Comparison of ENCODE assay signal across 8 cellular contexts in genomic region chr3:185976977-185977678, GRCh38. TPM values are rescaled to one million over a fixed set of nuclear protein-coding genes. Genes with fewer than 3 reads are reported as not detected.
A peak's percentile ranks its signal among the peaks of the same experiment; 100 is the strongest.
DNase-seq lines count a peak whose midpoint lies in the region; ATAC-seq, FAIRE-seq and TF ChIP-seq lines count a peak whose summit lies in the region.

No MANE protein-coding gene starts in this region.

- H3K9ac ChIP-seq in H1 (replicated peaks in 1 of 4; ENCODE audit: extremely low read depth in 1 of 4, low read depth in 3 of 4, low read length in 3 of 4) = no peak overlapping the region

- H3K27me3 Mint-ChIP-seq in CD4-positive, alpha-beta T cell = no peaks in the 10 kb centered on the region
- H3K27me3 Mint-ChIP-seq in activated CD8-positive, alpha-beta memory T cell treated with anti-CD3 and anti-CD28 coated beads, Interleukin-2, amount 10 ng/mL, durations not matched to agents 7 days and 5 days = peaks cover 35% of the 10 kb centered on the region

- H2AFZ ChIP-seq in H1 (ENCODE audit: low read length) = no peak overlapping the region

- H3K18ac ChIP-seq in H1 (ENCODE audit: extremely low read depth, low read length) = no peak overlapping the region

- CTCF ChIA-PET in CD4-positive, alpha-beta T cell (lab: Charles Lee) = interaction anchor here (0.5 to 3.7 kb wide), 6 partner anchors 9 to 640 kb away, joined by 3 to 16 read pairs (median 6); no protein-coding TSS in a partner anchor
- CTCF ChIA-PET in activated CD8-positive, alpha-beta memory T cell treated with anti-CD3 and anti-CD28 coated beads, Interleukin-2, amount 10 ng/mL, durations not matched to agents 7 days and 5 days (lab: Charles Lee) = interaction anchor here (0.9 to 4.3 kb wide), 21 partner anchors 9 to 845 kb away, joined by 3 to 38 read pairs (median 4); no protein-coding TSS in a partner anchor
- CTCF ChIA-PET in H1 (lab: Charles Lee; ENCODE audit: partially characterized antibody) = interaction anchor here (0.6 to 4.2 kb wide), 34 partner anchors 9 to 563 kb away, joined by 3 to 37 read pairs (median 4); no protein-coding TSS in a partner anchor

- no peaks in the 10 kb centered on the region for H3K9me3 Mint-ChIP-seq in CD4-positive, alpha-beta T cell
- H3K9me3 Mint-ChIP-seq in activated CD8-positive, alpha-beta memory T cell treated with anti-CD3 and anti-CD28 coated beads, Interleukin-2, amount 10 ng/mL, durations not matched to agents 7 days and 5 days (ENCODE audit: low read depth) = no peaks in the 10 kb centered on the region

- no peak overlapping the region for H3K27ac ChIP-seq in CD4-positive, alpha-beta T cell (ENCODE audit: low read depth, low read length)
- no peak overlapping the region for H3K27ac ChIP-seq in H1 (ENCODE audit: low read depth, low read length)

- peaks cover 8% of the 10 kb centered on the region for H3K4me1 Mint-ChIP-seq in CD4-positive, alpha-beta T cell (ENCODE audit: low read depth)
- peaks cover 14% of the 10 kb centered on the region for H3K4me1 Mint-ChIP-seq in activated CD8-positive, alpha-beta memory T cell treated with anti-CD3 and anti-CD28 coated beads, Interleukin-2, amount 10 ng/mL, durations not matched to agents 7 days and 5 days

- H3K23me2 ChIP-seq in H1 (ENCODE audit: low read depth, low read length) = no peaks in the 10 kb centered on the region

- H3K79me2 ChIP-seq in H1 (ENCODE audit: control insufficient read depth in 1 of 2, insufficient read depth in 2 of 2, low read length in 2 of 2) = no peaks in the 10 kb centered on the region

- H4K20me1 ChIP-seq in H1 (replicated peaks in 1 of 2; ENCODE audit: control insufficient read depth in 1 of 2, insufficient read depth in 2 of 2, low read length in 2 of 2) = no peaks in the 10 kb centered on the region

- no peak overlapping the region for H2BK5ac ChIP-seq in H1 (ENCODE audit: low read depth, low read length)

- FAIRE-seq in H1 (lab: Jason Lieb, UNC) = peak; percentile 78

- TF ChIP-seq CTCF in CD4-positive, alpha-beta T cell (IDR thresholded peaks at IDR 0.05) = peak; percentile 95
- TF ChIP-seq CTCF in H1 (IDR thresholded peaks at IDR 0.05; ENCODE audit: control extremely low read depth in 1 of 3, insufficient read depth in 1 of 3, low read depth in 1 of 3, low read length in 3 of 3) = peak; percentile 90 to 99 (median 97)

- no peak overlapping the region for H2BK120ac ChIP-seq in H1 (replicated peaks; ENCODE audit: low read depth, low read length)

- H2BK15ac ChIP-seq in H1 (ENCODE audit: low read length) = no peak overlapping the region

- peak; percentile 59 to 86 (median 74) for DNase-seq in CD4-positive, alpha-beta T cell
- DNase-seq in HK-2 (ENCODE audit: unreplicated experiment) = peak; percentile 75
- DNase-seq in NOMO-1 treated with DMSO at 0.1 percent for 48 hours (lab: John Stamatoyannopoulos, UW; ENCODE audit: unreplicated experiment) = peak; percentile 78
- DNase-seq in activated CD8-positive, alpha-beta memory T cell treated with anti-CD3 and anti-CD28 coated beads, Interleukin-2, amount 10 ng/mL, durations not matched to agents 7 days and 5 days = peak; percentile 90
- DNase-seq in H1 (ENCODE audit: low read depth in 1 of 2, low spot score in 2 of 2) = peak; percentile 41 to 93
- DNase-seq in midbrain (lab: John Stamatoyannopoulos, UW) = peak; percentile 83
- peak; percentile 86 for DNase-seq in stimulated activated CD8-positive, alpha-beta memory T cell treated with anti-CD3 and anti-CD28 coated beads, Interleukin-4, amount 100 ng/mL, for 24 hours (ENCODE audit: low read depth)

- POLR2A ChIA-PET in CD4-positive, alpha-beta T cell (lab: Charles Lee) = interaction anchor here (1.3 kb wide), 1 partner anchor 593 kb away, joined by 3 read pairs; the partner anchor contains the start of gene DNAJB11
- POLR2A ChIA-PET in H1 (lab: Charles Lee; ENCODE audit: partially characterized antibody) = interaction anchor here (0.6 to 1.0 kb wide), 2 partner anchors 41 to 122 kb away, joined by 3 read pairs; no protein-coding TSS in a partner anchor

- H3K27me3 ChIP-seq in CD4-positive, alpha-beta T cell (ENCODE audit: control insufficient read depth, insufficient read depth, low read length) = no peaks in the 10 kb centered on the region
- H3K27me3 ChIP-seq in H1 (replicated peaks in 1 of 4; ENCODE audit: control insufficient read depth in 3 of 4, extremely low read depth in 1 of 4, insufficient read depth in 3 of 4, low read length in 3 of 4) = no peaks in the 10 kb centered on the region

- H3K27ac Mint-ChIP-seq in CD4-positive, alpha-beta T cell = no peak overlapping the region
- H3K27ac Mint-ChIP-seq in activated CD8-positive, alpha-beta memory T cell treated with anti-CD3 and anti-CD28 coated beads, Interleukin-2, amount 10 ng/mL, durations not matched to agents 7 days and 5 days = no peak overlapping the region

- H3K4ac ChIP-seq in H1 (replicated peaks; ENCODE audit: insufficient read length, low read depth, low read length) = no peak overlapping the region

- intact Hi-C loops in CD4-positive, alpha-beta T cell (cut with DNase I, micrococcal nuclease) = loop anchor here in 1 of 2 experiments (1.0 to 5.0 kb wide), 3 partner anchors 35 to 563 kb away; no protein-coding TSS in a partner anchor

- no peak overlapping the region for H2AK5ac ChIP-seq in H1 (ENCODE audit: low read depth, low read length)

- no peak for TF ChIP-seq EP300 in H1 (IDR thresholded peaks at IDR 0.05; ENCODE audit: borderline replicate concordance in 1 of 2, low read depth in 2 of 2, low read length in 2 of 2)

- no peaks in the 10 kb centered on the region for H3K36me3 Mint-ChIP-seq in CD4-positive, alpha-beta T cell (ENCODE audit: low read depth)
- no peaks in the 10 kb centered on the region for H3K36me3 Mint-ChIP-seq in activated CD8-positive, alpha-beta memory T cell treated with anti-CD3 and anti-CD28 coated beads, Interleukin-2, amount 10 ng/mL, durations not matched to agents 7 days and 5 days

- no peak overlapping the region for H3K56ac ChIP-seq in H1 (replicated peaks; ENCODE audit: insufficient read length, low read depth, low read length)

- no peaks in the 10 kb centered on the region for H3K4me1 ChIP-seq in H1 (replicated peaks in 1 of 4; ENCODE audit: control insufficient read depth in 3 of 4, insufficient read depth in 4 of 4, low read length in 3 of 4)

- no peak overlapping the region for H2BK20ac ChIP-seq in H1 (ENCODE audit: low read length)

- no peak overlapping the region for H3K4me3 ChIP-seq in H1 (ENCODE audit: extremely low read depth in 1 of 4, insufficient read depth in 2 of 4, low read depth in 3 of 4, low read length in 4 of 4)

- no peak overlapping the region for H4K91ac ChIP-seq in H1 (replicated peaks; ENCODE audit: insufficient read length, low read length)

- 46 to 100% methylated on average over 1 to 6 of the region's 6 CpGs for WGBS in H1 (ENCODE audit: extremely low coverage in 1 of 2, insufficient coverage in 1 of 2, insufficient read length in 1 of 2, insufficient replicate concordance in 2 of 2, low coverage in 1 of 2, low lambda C conversion rate in 2 of 2, missing lambda C conversion rate in 1 of 2), 2 experiments

- H3K36me3 ChIP-seq in H1 (ENCODE audit: control insufficient read depth in 2 of 4, insufficient read depth in 4 of 4, low read length in 3 of 4) = no peaks in the 10 kb centered on the region

- no peak overlapping the region for H3K23ac ChIP-seq in H1 (ENCODE audit: insufficient read length)

- H3K9me3 ChIP-seq in CD4-positive, alpha-beta T cell (ENCODE audit: control insufficient read depth, low read length) = no peaks in the 10 kb centered on the region
- no peaks in the 10 kb centered on the region for H3K9me3 ChIP-seq in H1 (ENCODE audit: insufficient read depth in 2 of 2, low read depth in 1 of 2, low read length in 1 of 2)

- H3K79me1 ChIP-seq in H1 (ENCODE audit: low read depth, low read length) = no peaks in the 10 kb centered on the region

- H3K14ac ChIP-seq in H1 (ENCODE audit: insufficient read length) = no peak overlapping the region

- peak; percentile 87 for ATAC-seq in CD4-positive, alpha-beta T cell (ENCODE audit: poor library complexity)
- peak; percentile 91 for ATAC-seq in GM19395 (IDR thresholded peaks at IDR 0.05; ENCODE audit: unreplicated experiment)
- ATAC-seq in activated CD8-positive, alpha-beta memory T cell treated with anti-CD3 and anti-CD28 coated beads, Interleukin-2, amount 10 ng/mL, durations not matched to agents 7 days and 5 days = peak; percentile 97

- H4K8ac ChIP-seq in H1 (ENCODE audit: extremely low read depth, insufficient read depth, low read length) = no peak overlapping the region

- H3K4me2 ChIP-seq in H1 (ENCODE audit: insufficient read depth in 1 of 2, low read depth in 2 of 2, low read length in 2 of 2) = no peak overlapping the region

- no peak for TF ChIP-seq POLR2A in H1 (IDR thresholded peaks at IDR 0.05; ENCODE audit: control extremely low read depth in 1 of 2, low read depth in 2 of 2, low read length in 2 of 2)

- TF ChIP-seq RAD21 in H1 (IDR thresholded peaks at IDR 0.05 in 1 of 2, conservative IDR thresholded peaks at IDR 0.05 in 1 of 2; ENCODE audit: low read depth in 2 of 2, low read length in 2 of 2) = peak; percentile 79 to 82

- no peak overlapping the region for H4K5ac ChIP-seq in H1 (ENCODE audit: insufficient read length, low read depth, low read length)

- H3K4me3 Mint-ChIP-seq in CD4-positive, alpha-beta T cell = no peak overlapping the region
- H3K4me3 Mint-ChIP-seq in activated CD8-positive, alpha-beta memory T cell treated with anti-CD3 and anti-CD28 coated beads, Interleukin-2, amount 10 ng/mL, durations not matched to agents 7 days and 5 days = no peak overlapping the region

- H2BK12ac ChIP-seq in H1 (ENCODE audit: low read depth, low read length) = no peak overlapping the region

TF ChIP-seq in H1, 55 proteins besides CTCF, POLR2A, EP300 and RAD21 (continues in another document):
- no peak for TF ChIP-seq SP4 (IDR thresholded peaks at IDR 0.05; ENCODE audit: low read length)
- TF ChIP-seq SAP30 (IDR thresholded peaks at IDR 0.05; ENCODE audit: insufficient read depth, insufficient replicate concordance, low read length) = no peak
- no peak for TF ChIP-seq MAFK (IDR thresholded peaks at IDR 0.05; ENCODE audit: low read depth, low read length)
- no peak for TF ChIP-seq SUZ12 (IDR thresholded peaks at IDR 0.05; ENCODE audit: low read length)
- no peak for TF ChIP-seq GABPA (IDR thresholded peaks at IDR 0.05; ENCODE audit: borderline replicate concordance, insufficient read depth, low read length)

RNA-seq across cellular contexts. Expression of gene TRA2B, which starts 39.3 kb away (rescaled TPM):
- total RNA-seq in CD4-positive, alpha-beta T cell = 100 to 1,000 TPM; 549 to 585 TPM
- total RNA-seq in activated CD8-positive, alpha-beta memory T cell treated with anti-CD3 and anti-CD28 coated beads, Interleukin-2, amount 10 ng/mL, durations not matched to agents 7 days and 5 days = 100 to 1,000 TPM; 246 to 256 TPM
- total RNA-seq in H1 (2021; fragmentation: NEBNext Ultra II Directional; extraction: Animal tissue kit (Norgen Biotek cat#: 25700)) = 267 and 274 TPM in 2 replicates
- polyA plus RNA-seq in H1 (2011; rRNA removed) = 206 and 251 TPM in 2 replicates
- 276 TPM for polyA plus RNA-seq in H1 (2011; cell fraction: cytosol; rRNA removed)
- 182 TPM for polyA plus RNA-seq in H1 (2011; cell fraction: nucleus; rRNA removed)
- 251 to 314 TPM (median 271 TPM) in 4 replicates for polyA plus RNA-seq in H1 (2012, experiment 1 of 2)
- 66.5 TPM for polyA plus RNA-seq in H1 (2012, experiment 2 of 2)
- 261 TPM for polyA plus RNA-seq in H1 (2013, experiment 1 of 2)
- polyA plus RNA-seq in H1 (2013, experiment 2 of 2) = 258 TPM
- 233 and 288 TPM in 2 replicates for polyA minus RNA-seq in H1 (2011; rRNA and poly(A)+ RNA removed)
- 376 TPM for polyA minus RNA-seq in H1 (2011; cell fraction: cytosol; rRNA and poly(A)+ RNA removed)
- polyA minus RNA-seq in H1 (2011; cell fraction: nucleus; rRNA and poly(A)+ RNA removed) = 505 TPM
